ENCODE assay signal across 20 cellular contexts in the genomic region with DNA sequence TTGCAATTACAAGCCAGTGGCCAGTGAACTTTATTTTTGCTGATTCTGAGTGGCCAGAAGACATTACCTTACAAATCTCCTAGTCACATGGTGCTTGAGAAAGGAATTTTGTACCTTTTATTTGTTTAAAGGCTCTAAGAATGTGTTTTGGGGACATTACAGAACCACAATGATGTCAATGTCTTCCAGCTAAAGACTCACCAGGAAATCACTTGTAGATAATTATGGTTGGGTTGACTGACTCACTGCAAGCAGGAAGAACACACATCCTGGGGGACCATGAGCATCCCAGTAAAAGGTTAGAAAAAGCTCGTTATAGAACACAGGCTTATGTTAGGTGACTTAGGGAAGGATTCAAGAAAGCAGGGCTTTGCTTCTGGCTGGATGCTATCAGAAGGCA.
DNase-seq lines count a peak whose midpoint lies in the region; ATAC-seq, FAIRE-seq and TF ChIP-seq lines count a peak whose summit lies in the region.
"Had no signal": no experiment of that assay in that cellular context is flagged by ENCODE, and none has a peak within 500 bp of the region (broad histone marks: within the 10 kb centered on the region; RNA-seq: fewer than 3 reads in every experiment).

No MANE protein-coding gene starts in this region.

- no peak for TF ChIP-seq CTCF in RWPE2 (IDR thresholded peaks at IDR 0.05; ENCODE audit: poor library complexity, severe bottlenecking)
- TF ChIP-seq CTCF in endothelial cell of umbilical vein (IDR thresholded peaks at IDR 0.05; ENCODE audit: extremely low read depth in 1 of 2, insufficient read depth in 1 of 2, low read depth in 1 of 2, low read length in 2 of 2): no peak
- TF ChIP-seq CTCF in CD14-positive monocyte (IDR thresholded peaks at IDR 0.05): no peak

- no peak overlapping the region for H2AFZ ChIP-seq in endothelial cell of umbilical vein (ENCODE audit: low read depth, low read length)

- CTCF ChIA-PET in activated CD4-positive, alpha-beta T cell treated with anti-CD3 and anti-CD28 coated beads, Interleukin-2, amount 10 ng/mL, durations not matched to agents 7 days and 5 days (lab: Charles Lee): interaction anchor here (0.6 kb wide), 1 partner anchor 10 kb away, joined by 3 read pairs; no protein-coding TSS in a partner anchor
- CTCF ChIA-PET in endothelial cell of umbilical vein (lab: Charles Lee): no interaction called here

- no peak for DNase-seq in activated CD4-positive, alpha-beta T cell treated with anti-CD3 and anti-CD28 coated beads, Interleukin-2, amount 10 ng/mL, durations not matched to agents 24 days and 14 days
- no peak for DNase-seq in activated CD4-positive, alpha-beta T cell treated with anti-CD3 and anti-CD28 coated beads, Interleukin-2, amount 10 ng/mL, durations not matched to agents 7 days and 5 days
- DNase-seq in RWPE2 (ENCODE audit: low spot score) (no peak), endothelial cell of umbilical vein (ENCODE audit: low read depth, low spot score) (peak; percentile 11), NCI-H1092 treated with DMSO at 0.1 percent for 48 hours (lab: John Stamatoyannopoulos, UW) (no peak), NCI-H446 (lab: John Stamatoyannopoulos, UW) (no peak), CD14-positive monocyte (ENCODE audit: low spot score) (no peak)
- DNase-seq in stimulated activated effector memory CD8-positive, alpha-beta T cell treated with anti-CD3 and anti-CD28 coated beads, Interleukin-12 subunit alpha, Interleukin-12 subunit beta, amount 100 ng/mL, for 72 hours (ENCODE audit: low spot score in 2 of 2): no peak
- DNase-seq: ACHN; activated CD8-positive, alpha-beta memory T cell treated with anti-CD3 and anti-CD28 coated beads, Interleukin-2, amount 50 U/mL, for 48 hours; amygdala; COR-L47; Kasumi-1; NCI-H1930; NCI-H524 treated with DMSO at 0.1 percent for 48 hours had no signal

- dilution Hi-C loops in endothelial cell of umbilical vein (cut with MboI; ENCODE audit: extremely low pct_ligation_motif_present, low sequenced_read_pairs): no loop called here

- H3K27me3 ChIP-seq in RWPE2 (ENCODE audit: insufficient read depth, poor library complexity, severe bottlenecking): no peaks in the 10 kb centered on the region
- H3K27me3 ChIP-seq in endothelial cell of umbilical vein (ENCODE audit: control insufficient read depth in 2 of 2, insufficient read depth in 2 of 2, low read length in 2 of 2): peaks cover 0 to 2% of the 10 kb centered on the region in 2 experiments

- peak; percentile 93 for FAIRE-seq in endothelial cell of umbilical vein (lab: Jason Lieb, UNC)
- FAIRE-seq: GM19239 had no signal

- H3K79me2 ChIP-seq in endothelial cell of umbilical vein (ENCODE audit: control insufficient read depth, insufficient read depth, low read length): no peaks in the 10 kb centered on the region

- H3K9me3 ChIP-seq in RWPE2 (ENCODE audit: severe bottlenecking): no peaks in the 10 kb centered on the region
- H3K9me3 ChIP-seq in endothelial cell of umbilical vein (replicated peaks; ENCODE audit: control insufficient read depth, insufficient read depth, low read length): no peaks in the 10 kb centered on the region
- H3K9me3 ChIP-seq: thoracic aorta had no signal

- H4K20me1 ChIP-seq in endothelial cell of umbilical vein (replicated peaks; ENCODE audit: control insufficient read depth, extremely low read depth, insufficient read depth, low read length): no peaks in the 10 kb centered on the region

- peak overlapping the region; percentile 79 for H3K27ac Mint-ChIP-seq in activated CD4-positive, alpha-beta T cell treated with anti-CD3 and anti-CD28 coated beads, Interleukin-2, amount 10 ng/mL, durations not matched to agents 24 days and 14 days
- no peak overlapping the region for H3K27ac Mint-ChIP-seq in activated CD4-positive, alpha-beta T cell treated with anti-CD3 and anti-CD28 coated beads, Interleukin-2, amount 10 ng/mL, durations not matched to agents 7 days and 5 days
- H3K27ac Mint-ChIP-seq in stimulated activated effector memory CD8-positive, alpha-beta T cell treated with anti-CD3 and anti-CD28 coated beads, Interleukin-12 subunit alpha, Interleukin-12 subunit beta, amount 100 ng/mL, for 72 hours: peak overlapping the region; percentile 87
- no peak overlapping the region for H3K27ac Mint-ChIP-seq in CD14-positive monocyte
- H3K27ac Mint-ChIP-seq: WTC11 had no signal

- no peak for ATAC-seq in RWPE2 (ENCODE audit: low read depth)
- ATAC-seq in stimulated activated effector memory CD8-positive, alpha-beta T cell treated with anti-CD3 and anti-CD28 coated beads, Interleukin-12 subunit alpha, Interleukin-12 subunit beta, amount 100 ng/mL, for 72 hours: no peak
- ATAC-seq: esophagus mucosa; natural killer cell treated with Interleukin-12 subunit alpha and Interleukin-12 subunit beta and Interleukin-15 and Interleukin-18, amount 100 ng/mL, for 72 hours; WTC11 had no signal

- peaks cover 11% of the 10 kb centered on the region for H3K36me3 Mint-ChIP-seq in activated CD4-positive, alpha-beta T cell treated with anti-CD3 and anti-CD28 coated beads, Interleukin-2, amount 10 ng/mL, durations not matched to agents 24 days and 14 days (ENCODE audit: low read depth)
- H3K36me3 Mint-ChIP-seq in activated CD4-positive, alpha-beta T cell treated with anti-CD3 and anti-CD28 coated beads, Interleukin-2, amount 10 ng/mL, durations not matched to agents 7 days and 5 days (ENCODE audit: low read depth): no peaks in the 10 kb centered on the region
- H3K36me3 Mint-ChIP-seq in stimulated activated effector memory CD8-positive, alpha-beta T cell treated with anti-CD3 and anti-CD28 coated beads, Interleukin-12 subunit alpha, Interleukin-12 subunit beta, amount 100 ng/mL, for 72 hours: no peaks in the 10 kb centered on the region
- H3K36me3 Mint-ChIP-seq in CD14-positive monocyte: no peaks in the 10 kb centered on the region

- H3K36me3 ChIP-seq in RWPE2 (ENCODE audit: low read depth): no peaks in the 10 kb centered on the region
- H3K36me3 ChIP-seq in endothelial cell of umbilical vein (ENCODE audit: control insufficient read depth in 2 of 2, extremely low read depth in 1 of 2, insufficient read depth in 2 of 2, low read length in 2 of 2): no peaks in the 10 kb centered on the region
- H3K36me3 ChIP-seq: thoracic aorta had no signal

- POLR2A ChIA-PET in activated CD4-positive, alpha-beta T cell treated with anti-CD3 and anti-CD28 coated beads, Interleukin-2, amount 10 ng/mL, durations not matched to agents 7 days and 5 days (lab: Charles Lee): no interaction called here
- POLR2A ChIA-PET in endothelial cell of umbilical vein (lab: Charles Lee): no interaction called here

- no peak overlapping the region for H3K4me2 ChIP-seq in endothelial cell of umbilical vein (ENCODE audit: insufficient read depth, low read length)

- H3K27me3 Mint-ChIP-seq in activated CD4-positive, alpha-beta T cell treated with anti-CD3 and anti-CD28 coated beads, Interleukin-2, amount 10 ng/mL, durations not matched to agents 24 days and 14 days: no peaks in the 10 kb centered on the region
- no peaks in the 10 kb centered on the region for H3K27me3 Mint-ChIP-seq in activated CD4-positive, alpha-beta T cell treated with anti-CD3 and anti-CD28 coated beads, Interleukin-2, amount 10 ng/mL, durations not matched to agents 7 days and 5 days
- peaks cover 9 to 22% (median 14%) of the 10 kb centered on the region in 3 donors for H3K27me3 Mint-ChIP-seq in CD14-positive monocyte (ENCODE audit: low read depth in 3 of 3)

- H3K4me3 ChIP-seq in RWPE2 (ENCODE audit: severe bottlenecking): no peak overlapping the region
- no peak overlapping the region for H3K4me3 ChIP-seq in endothelial cell of umbilical vein (replicated peaks in 1 of 3; ENCODE audit: insufficient read depth in 1 of 3, low read depth in 1 of 3, low read length in 3 of 3)
- H3K4me3 ChIP-seq: thoracic aorta had no signal

- H3K27ac ChIP-seq in RWPE2 (ENCODE audit: poor library complexity, severe bottlenecking) (peak overlapping the region; percentile 5), endothelial cell of umbilical vein (ENCODE audit: insufficient read depth, low read depth, low read length) (peak overlapping the region; percentile 45)
- H3K27ac ChIP-seq: thoracic aorta had no signal

- no peak overlapping the region for H3K9ac ChIP-seq in endothelial cell of umbilical vein (replicated peaks; ENCODE audit: extremely low read depth, insufficient read depth, low read length)

- H3K4me1 ChIP-seq in RWPE2 (ENCODE audit: insufficient read depth, poor library complexity, severe bottlenecking) (peaks cover 8% of the 10 kb centered on the region), endothelial cell of umbilical vein (ENCODE audit: control insufficient read depth, extremely low read depth, insufficient read depth, low read length) (peaks cover 5% of the 10 kb centered on the region)

- intact Hi-C loops in activated CD4-positive, alpha-beta T cell treated with anti-CD3 and anti-CD28 coated beads, Interleukin-2, amount 10 ng/mL, durations not matched to agents 24 days and 14 days (cut with micrococcal nuclease): no loop called here
- intact Hi-C loops in endothelial cell of umbilical vein (cut with micrococcal nuclease) (loop anchor here (1.0 kb wide), 1 partner anchor 10 kb away; no protein-coding TSS in a partner anchor), CD14-positive monocyte (cut with micrococcal nuclease) (no loop called here)

- peaks cover 19% of the 10 kb centered on the region for H3K9me3 Mint-ChIP-seq in activated CD4-positive, alpha-beta T cell treated with anti-CD3 and anti-CD28 coated beads, Interleukin-2, amount 10 ng/mL, durations not matched to agents 24 days and 14 days
- peaks cover 9% of the 10 kb centered on the region for H3K9me3 Mint-ChIP-seq in activated CD4-positive, alpha-beta T cell treated with anti-CD3 and anti-CD28 coated beads, Interleukin-2, amount 10 ng/mL, durations not matched to agents 7 days and 5 days
- peaks cover 5% of the 10 kb centered on the region for H3K9me3 Mint-ChIP-seq in stimulated activated effector memory CD8-positive, alpha-beta T cell treated with anti-CD3 and anti-CD28 coated beads, Interleukin-12 subunit alpha, Interleukin-12 subunit beta, amount 100 ng/mL, for 72 hours
- H3K9me3 Mint-ChIP-seq in CD14-positive monocyte: peaks cover 4 to 15% (median 8%) of the 10 kb centered on the region in 7 donors

- no TSS peak for BruUV-seq in endothelial cell of umbilical vein (replicated peaks; lab: Mats Ljungman, UMichigan)

- H3K4me3 Mint-ChIP-seq in activated CD4-positive, alpha-beta T cell treated with anti-CD3 and anti-CD28 coated beads, Interleukin-2, amount 10 ng/mL, durations not matched to agents 24 days and 14 days: peak overlapping the region; percentile 28
- no peak overlapping the region for H3K4me3 Mint-ChIP-seq in activated CD4-positive, alpha-beta T cell treated with anti-CD3 and anti-CD28 coated beads, Interleukin-2, amount 10 ng/mL, durations not matched to agents 7 days and 5 days
- H3K4me3 Mint-ChIP-seq in stimulated activated effector memory CD8-positive, alpha-beta T cell treated with anti-CD3 and anti-CD28 coated beads, Interleukin-12 subunit alpha, Interleukin-12 subunit beta, amount 100 ng/mL, for 72 hours: no peak overlapping the region
- no peak overlapping the region for H3K4me3 Mint-ChIP-seq in CD14-positive monocyte
- H3K4me3 Mint-ChIP-seq: natural killer cell treated with Interleukin-12 subunit alpha and Interleukin-12 subunit beta and Interleukin-15 and Interleukin-18, amount 100 ng/mL, for 72 hours; WTC11 had no signal

- TF ChIP-seq POLR2A in endothelial cell of umbilical vein (IDR thresholded peaks at IDR 0.05; ENCODE audit: low read depth, low read length): no peak

- no peaks in the 10 kb centered on the region for H3K9me1 ChIP-seq in endothelial cell of umbilical vein (replicated peaks; ENCODE audit: control insufficient read depth, extremely low read depth, insufficient read depth, low read length)

- peaks cover 7% of the 10 kb centered on the region for H3K4me1 Mint-ChIP-seq in activated CD4-positive, alpha-beta T cell treated with anti-CD3 and anti-CD28 coated beads, Interleukin-2, amount 10 ng/mL, durations not matched to agents 24 days and 14 days
- peaks cover 4% of the 10 kb centered on the region for H3K4me1 Mint-ChIP-seq in activated CD4-positive, alpha-beta T cell treated with anti-CD3 and anti-CD28 coated beads, Interleukin-2, amount 10 ng/mL, durations not matched to agents 7 days and 5 days
- H3K4me1 Mint-ChIP-seq in stimulated activated effector memory CD8-positive, alpha-beta T cell treated with anti-CD3 and anti-CD28 coated beads, Interleukin-12 subunit alpha, Interleukin-12 subunit beta, amount 100 ng/mL, for 72 hours: peaks cover 6% of the 10 kb centered on the region
- peaks cover 44% of the 10 kb centered on the region for H3K4me1 Mint-ChIP-seq in CD14-positive monocyte

Comparison
In these comparisons a context has a peak if more than half of its experiments do, and no peak if none do; other contexts are left out.
1. H3K27ac Mint-ChIP-seq: peak in activated CD4-positive, alpha-beta T cell treated with anti-CD3 and anti-CD28 coated beads, Interleukin-2, amount 10 ng/mL, durations not matched to agents 24 days and 14 days (single experiment) and stimulated activated effector memory CD8-positive, alpha-beta T cell treated with anti-CD3 and anti-CD28 coated beads, Interleukin-12 subunit alpha, Interleukin-12 subunit beta, amount 100 ng/mL, for 72 hours (single experiment); none in activated CD4-positive, alpha-beta T cell treated with anti-CD3 and anti-CD28 coated beads, Interleukin-2, amount 10 ng/mL, durations not matched to agents 7 days and 5 days (single experiment) and CD14-positive monocyte (0 of 7).